1 cellular context compared by ENCODE assay signal in the genomic region with DNA sequence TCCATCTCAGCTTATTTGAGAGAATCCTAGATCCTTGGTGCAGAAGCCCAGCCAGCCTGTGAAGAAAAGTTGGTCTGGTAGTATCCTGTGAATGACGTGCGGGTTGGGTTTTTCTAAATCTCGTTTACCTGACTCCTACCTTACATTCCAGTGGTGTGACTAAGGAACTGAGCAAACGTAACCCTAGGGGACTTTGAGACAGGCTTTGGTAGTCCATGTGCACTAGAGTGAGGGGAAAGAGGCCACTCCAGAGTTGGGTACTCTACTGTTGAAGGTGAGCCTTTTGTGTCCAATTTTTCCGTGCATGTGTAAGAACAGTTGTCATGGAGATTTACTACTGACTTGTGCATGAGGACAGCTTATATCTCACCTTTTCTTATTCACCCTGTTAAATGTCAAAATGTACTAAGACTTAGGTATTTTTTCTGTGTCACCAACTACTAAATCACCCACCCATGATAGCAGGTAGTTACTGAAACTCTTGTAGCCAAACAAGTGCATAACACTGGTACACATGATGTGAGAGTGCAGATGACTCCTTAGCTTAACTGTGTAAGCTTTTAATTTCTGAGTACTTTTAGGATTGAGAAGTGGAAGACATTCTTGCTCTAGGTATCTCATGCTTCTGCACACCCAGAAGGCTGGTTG.
TF ChIP-seq lines count a peak whose summit lies in the region.

No MANE protein-coding gene starts in this region.

TF ChIP-seq in HepG2, 621 proteins besides CTCF, POLR2A, EP300 and RAD21 (continued from another document and continues in another):
- TF ChIP-seq ZNF235 (CRISPR knock-in tag; IDR thresholded peaks at IDR 0.05; ENCODE audit: borderline replicate concordance) (no peak), RARA (CRISPR knock-in tag; IDR thresholded peaks at IDR 0.05) (0 out of 2 replicates have a peak, but pooled peaks have one; percentile 48), MATR3 (CRISPR knock-in tag; IDR thresholded peaks at IDR 0.05) (no peak), ZEB1 (IDR thresholded peaks at IDR 0.05; ENCODE audit: insufficient replicate concordance, low read depth) (peak; percentile 98), POGZ (CRISPR knock-in tag; IDR thresholded peaks at IDR 0.05) (peak; percentile 56), ZMYM4 (CRISPR knock-in tag; IDR thresholded peaks at IDR 0.05) (peak; percentile 57), IKZF1 (IDR thresholded peaks at IDR 0.05) (no peak), ZNF451 (CRISPR knock-in tag; IDR thresholded peaks at IDR 0.05) (no peak), ATAD3A (CRISPR knock-in tag; IDR thresholded peaks at IDR 0.05) (no peak), MED13 (CRISPR knock-in tag; IDR thresholded peaks at IDR 0.05) (no peak), ZSCAN29 (CRISPR knock-in tag; conservative IDR thresholded peaks at IDR 0.05) (no peak), ZBTB7A (CRISPR knock-in tag; IDR thresholded peaks at IDR 0.05) (no peak; the same call in 1 of the 2 replicates), HDAC2 (CRISPR knock-in tag; IDR thresholded peaks at IDR 0.05) (peak; percentile 72; the same call in 1 of the 2 replicates), PPARG (CRISPR knock-in tag; conservative IDR thresholded peaks at IDR 0.05) (peak; percentile 70), ARNTL (CRISPR knock-in tag; IDR thresholded peaks at IDR 0.05) (no peak), KAT7 (CRISPR knock-in tag; IDR thresholded peaks at IDR 0.05; ENCODE audit: borderline replicate concordance) (0 out of 2 replicates have a peak, but pooled peaks have one; percentile 55), SMARCC2 (IDR thresholded peaks at IDR 0.05) (no peak), ZBTB3 (CRISPR knock-in tag; IDR thresholded peaks at IDR 0.05; ENCODE audit: borderline replicate concordance, low read depth) (no peak), GFI1 (CRISPR knock-in tag; IDR thresholded peaks at IDR 0.05; ENCODE audit: borderline replicate concordance) (peak; percentile 88), JUNB (CRISPR knock-in tag; IDR thresholded peaks at IDR 0.05; ENCODE audit: borderline replicate concordance) (peak; percentile 82; the same call in 1 of the 2 replicates), PITX1 (CRISPR knock-in tag; IDR thresholded peaks at IDR 0.05) (0 out of 2 replicates have a peak, but pooled peaks have one; percentile 53), FOXO1 (CRISPR knock-in tag; IDR thresholded peaks at IDR 0.05) (peak; percentile 45; the same call in 1 of the 2 replicates), ZNF678 (CRISPR knock-in tag; IDR thresholded peaks at IDR 0.05) (no peak), TBX2 (CRISPR knock-in tag; IDR thresholded peaks at IDR 0.05; ENCODE audit: borderline replicate concordance) (no peak), SP5 (CRISPR knock-in tag; IDR thresholded peaks at IDR 0.05; ENCODE audit: borderline replicate concordance, low read depth) (no peak), CEBPB (IDR thresholded peaks at IDR 0.05; ENCODE audit: borderline replicate concordance, low read depth, low read length) (no peak)
- TF ChIP-seq, protein P1, sequence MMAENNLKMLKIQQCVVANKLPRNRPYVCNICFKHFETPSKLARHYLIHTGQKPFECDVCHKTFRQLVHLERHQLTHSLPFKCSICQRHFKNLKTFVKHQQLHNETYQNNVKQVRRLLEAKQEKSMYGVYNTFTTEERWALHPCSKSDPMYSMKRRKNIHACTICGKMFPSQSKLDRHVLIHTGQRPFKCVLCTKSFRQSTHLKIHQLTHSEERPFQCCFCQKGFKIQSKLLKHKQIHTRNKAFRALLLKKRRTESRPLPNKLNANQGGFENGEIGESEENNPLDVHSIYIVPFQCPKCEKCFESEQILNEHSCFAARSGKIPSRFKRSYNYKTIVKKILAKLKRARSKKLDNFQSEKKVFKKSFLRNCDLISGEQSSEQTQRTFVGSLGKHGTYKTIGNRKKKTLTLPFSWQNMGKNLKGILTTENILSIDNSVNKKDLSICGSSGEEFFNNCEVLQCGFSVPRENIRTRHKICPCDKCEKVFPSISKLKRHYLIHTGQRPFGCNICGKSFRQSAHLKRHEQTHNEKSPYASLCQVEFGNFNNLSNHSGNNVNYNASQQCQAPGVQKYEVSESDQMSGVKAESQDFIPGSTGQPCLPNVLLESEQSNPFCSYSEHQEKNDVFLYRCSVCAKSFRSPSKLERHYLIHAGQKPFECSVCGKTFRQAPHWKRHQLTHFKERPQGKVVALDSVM (CRISPR knock-in tag; IDR thresholded peaks at IDR 0.05) = no peak
- TF ChIP-seq, protein P2, sequence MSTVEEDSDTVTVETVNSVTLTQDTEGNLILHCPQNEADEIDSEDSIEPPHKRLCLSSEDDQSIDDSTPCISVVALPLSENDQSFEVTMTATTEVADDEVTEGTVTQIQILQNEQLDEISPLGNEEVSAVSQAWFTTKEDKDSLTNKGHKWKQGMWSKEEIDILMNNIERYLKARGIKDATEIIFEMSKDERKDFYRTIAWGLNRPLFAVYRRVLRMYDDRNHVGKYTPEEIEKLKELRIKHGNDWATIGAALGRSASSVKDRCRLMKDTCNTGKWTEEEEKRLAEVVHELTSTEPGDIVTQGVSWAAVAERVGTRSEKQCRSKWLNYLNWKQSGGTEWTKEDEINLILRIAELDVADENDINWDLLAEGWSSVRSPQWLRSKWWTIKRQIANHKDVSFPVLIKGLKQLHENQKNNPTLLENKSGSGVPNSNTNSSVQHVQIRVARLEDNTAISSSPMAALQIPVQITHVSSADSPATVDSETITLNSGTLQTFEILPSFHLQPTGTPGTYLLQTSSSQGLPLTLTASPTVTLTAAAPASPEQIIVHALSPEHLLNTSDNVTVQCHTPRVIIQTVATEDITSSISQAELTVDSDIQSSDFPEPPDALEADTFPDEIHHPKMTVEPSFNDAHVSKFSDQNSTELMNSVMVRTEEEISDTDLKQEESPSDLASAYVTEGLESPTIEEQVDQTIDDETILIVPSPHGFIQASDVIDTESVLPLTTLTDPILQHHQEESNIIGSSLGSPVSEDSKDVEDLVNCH (CRISPR knock-in tag; IDR thresholded peaks at IDR 0.05) = no peak
- TF ChIP-seq, protein P3, sequence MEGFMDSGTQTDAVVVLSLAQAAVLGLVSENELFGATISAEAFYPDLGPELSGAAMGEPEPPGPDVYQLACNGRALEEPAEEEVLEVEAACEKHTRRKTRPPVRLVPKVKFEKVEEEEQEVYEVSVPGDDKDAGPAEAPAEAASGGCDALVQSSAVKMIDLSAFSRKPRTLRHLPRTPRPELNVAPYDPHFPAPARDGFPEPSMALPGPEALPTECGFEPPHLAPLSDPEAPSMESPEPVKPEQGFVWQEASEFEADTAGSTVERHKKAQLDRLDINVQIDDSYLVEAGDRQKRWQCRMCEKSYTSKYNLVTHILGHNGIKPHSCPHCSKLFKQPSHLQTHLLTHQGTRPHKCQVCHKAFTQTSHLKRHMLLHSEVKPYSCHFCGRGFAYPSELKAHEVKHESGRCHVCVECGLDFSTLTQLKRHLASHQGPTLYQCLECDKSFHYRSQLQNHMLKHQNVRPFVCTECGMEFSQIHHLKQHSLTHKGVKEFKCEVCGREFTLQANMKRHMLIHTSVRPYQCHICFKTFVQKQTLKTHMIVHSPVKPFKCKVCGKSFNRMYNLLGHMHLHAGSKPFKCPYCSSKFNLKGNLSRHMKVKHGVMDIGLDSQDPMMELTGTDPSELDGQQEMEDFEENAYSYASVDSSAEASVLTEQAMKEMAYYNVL (CRISPR knock-in tag; IDR thresholded peaks at IDR 0.05; ENCODE audit: borderline replicate concordance) = peak; percentile 63; the same call in 1 of the 2 replicates
- TF ChIP-seq, protein P4, sequence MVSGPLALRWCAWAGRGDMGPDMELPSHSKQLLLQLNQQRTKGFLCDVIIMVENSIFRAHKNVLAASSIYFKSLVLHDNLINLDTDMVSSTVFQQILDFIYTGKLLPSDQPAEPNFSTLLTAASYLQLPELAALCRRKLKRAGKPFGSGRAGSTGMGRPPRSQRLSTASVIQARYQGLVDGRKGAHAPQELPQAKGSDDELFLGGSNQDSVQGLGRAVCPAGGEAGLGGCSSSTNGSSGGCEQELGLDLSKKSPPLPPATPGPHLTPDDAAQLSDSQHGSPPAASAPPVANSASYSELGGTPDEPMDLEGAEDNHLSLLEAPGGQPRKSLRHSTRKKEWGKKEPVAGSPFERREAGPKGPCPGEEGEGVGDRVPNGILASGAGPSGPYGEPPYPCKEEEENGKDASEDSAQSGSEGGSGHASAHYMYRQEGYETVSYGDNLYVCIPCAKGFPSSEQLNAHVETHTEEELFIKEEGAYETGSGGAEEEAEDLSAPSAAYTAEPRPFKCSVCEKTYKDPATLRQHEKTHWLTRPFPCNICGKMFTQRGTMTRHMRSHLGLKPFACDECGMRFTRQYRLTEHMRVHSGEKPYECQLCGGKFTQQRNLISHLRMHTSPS (CRISPR knock-in tag; IDR thresholded peaks at IDR 0.05; ENCODE audit: low read depth) = no peak
- TF ChIP-seq, protein P5, sequence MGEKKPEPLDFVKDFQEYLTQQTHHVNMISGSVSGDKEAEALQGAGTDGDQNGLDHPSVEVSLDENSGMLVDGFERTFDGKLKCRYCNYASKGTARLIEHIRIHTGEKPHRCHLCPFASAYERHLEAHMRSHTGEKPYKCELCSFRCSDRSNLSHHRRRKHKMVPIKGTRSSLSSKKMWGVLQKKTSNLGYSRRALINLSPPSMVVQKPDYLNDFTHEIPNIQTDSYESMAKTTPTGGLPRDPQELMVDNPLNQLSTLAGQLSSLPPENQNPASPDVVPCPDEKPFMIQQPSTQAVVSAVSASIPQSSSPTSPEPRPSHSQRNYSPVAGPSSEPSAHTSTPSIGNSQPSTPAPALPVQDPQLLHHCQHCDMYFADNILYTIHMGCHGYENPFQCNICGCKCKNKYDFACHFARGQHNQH (CRISPR knock-in tag; IDR thresholded peaks at IDR 0.05) = no peak
- TF ChIP-seq, protein P6, sequence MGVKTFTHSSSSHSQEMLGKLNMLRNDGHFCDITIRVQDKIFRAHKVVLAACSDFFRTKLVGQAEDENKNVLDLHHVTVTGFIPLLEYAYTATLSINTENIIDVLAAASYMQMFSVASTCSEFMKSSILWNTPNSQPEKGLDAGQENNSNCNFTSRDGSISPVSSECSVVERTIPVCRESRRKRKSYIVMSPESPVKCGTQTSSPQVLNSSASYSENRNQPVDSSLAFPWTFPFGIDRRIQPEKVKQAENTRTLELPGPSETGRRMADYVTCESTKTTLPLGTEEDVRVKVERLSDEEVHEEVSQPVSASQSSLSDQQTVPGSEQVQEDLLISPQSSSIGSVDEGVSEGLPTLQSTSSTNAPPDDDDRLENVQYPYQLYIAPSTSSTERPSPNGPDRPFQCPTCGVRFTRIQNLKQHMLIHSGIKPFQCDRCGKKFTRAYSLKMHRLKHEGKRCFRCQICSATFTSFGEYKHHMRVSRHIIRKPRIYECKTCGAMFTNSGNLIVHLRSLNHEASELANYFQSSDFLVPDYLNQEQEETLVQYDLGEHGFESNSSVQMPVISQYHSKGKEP (CRISPR knock-in tag; IDR thresholded peaks at IDR 0.05) = no peak
- TF ChIP-seq, protein P7, sequence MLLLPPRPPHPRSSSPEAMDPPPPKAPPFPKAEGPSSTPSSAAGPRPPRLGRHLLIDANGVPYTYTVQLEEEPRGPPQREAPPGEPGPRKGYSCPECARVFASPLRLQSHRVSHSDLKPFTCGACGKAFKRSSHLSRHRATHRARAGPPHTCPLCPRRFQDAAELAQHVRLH (CRISPR knock-in tag; IDR thresholded peaks at IDR 0.05; ENCODE audit: borderline replicate concordance, low read depth) = 0 out of 2 replicates have a peak, but pooled peaks have one; percentile 47
- TF ChIP-seq, protein P8, sequence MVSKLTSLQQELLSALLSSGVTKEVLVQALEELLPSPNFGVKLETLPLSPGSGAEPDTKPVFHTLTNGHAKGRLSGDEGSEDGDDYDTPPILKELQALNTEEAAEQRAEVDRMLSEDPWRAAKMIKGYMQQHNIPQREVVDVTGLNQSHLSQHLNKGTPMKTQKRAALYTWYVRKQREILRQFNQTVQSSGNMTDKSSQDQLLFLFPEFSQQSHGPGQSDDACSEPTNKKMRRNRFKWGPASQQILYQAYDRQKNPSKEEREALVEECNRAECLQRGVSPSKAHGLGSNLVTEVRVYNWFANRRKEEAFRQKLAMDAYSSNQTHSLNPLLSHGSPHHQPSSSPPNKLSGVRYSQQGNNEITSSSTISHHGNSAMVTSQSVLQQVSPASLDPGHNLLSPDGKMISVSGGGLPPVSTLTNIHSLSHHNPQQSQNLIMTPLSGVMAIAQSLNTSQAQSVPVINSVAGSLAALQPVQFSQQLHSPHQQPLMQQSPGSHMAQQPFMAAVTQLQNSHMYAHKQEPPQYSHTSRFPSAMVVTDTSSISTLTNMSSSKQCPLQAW (CRISPR knock-in tag; IDR thresholded peaks at IDR 0.05) = no peak
- TF ChIP-seq, protein P9, sequence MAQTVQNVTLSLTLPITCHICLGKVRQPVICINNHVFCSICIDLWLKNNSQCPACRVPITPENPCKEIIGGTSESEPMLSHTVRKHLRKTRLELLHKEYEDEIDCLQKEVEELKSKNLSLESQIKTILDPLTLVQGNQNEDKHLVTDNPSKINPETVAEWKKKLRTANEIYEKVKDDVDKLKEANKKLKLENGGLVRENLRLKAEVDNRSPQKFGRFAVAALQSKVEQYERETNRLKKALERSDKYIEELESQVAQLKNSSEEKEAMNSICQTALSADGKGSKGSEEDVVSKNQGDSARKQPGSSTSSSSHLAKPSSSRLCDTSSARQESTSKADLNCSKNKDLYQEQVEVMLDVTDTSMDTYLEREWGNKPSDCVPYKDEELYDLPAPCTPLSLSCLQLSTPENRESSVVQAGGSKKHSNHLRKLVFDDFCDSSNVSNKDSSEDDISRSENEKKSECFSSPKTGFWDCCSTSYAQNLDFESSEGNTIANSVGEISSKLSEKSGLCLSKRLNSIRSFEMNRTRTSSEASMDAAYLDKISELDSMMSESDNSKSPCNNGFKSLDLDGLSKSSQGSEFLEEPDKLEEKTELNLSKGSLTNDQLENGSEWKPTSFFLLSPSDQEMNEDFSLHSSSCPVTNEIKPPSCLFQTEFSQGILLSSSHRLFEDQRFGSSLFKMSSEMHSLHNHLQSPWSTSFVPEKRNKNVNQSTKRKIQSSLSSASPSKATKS (CRISPR knock-in tag; IDR thresholded peaks at IDR 0.05) = no peak
- TF ChIP-seq, protein P10, sequence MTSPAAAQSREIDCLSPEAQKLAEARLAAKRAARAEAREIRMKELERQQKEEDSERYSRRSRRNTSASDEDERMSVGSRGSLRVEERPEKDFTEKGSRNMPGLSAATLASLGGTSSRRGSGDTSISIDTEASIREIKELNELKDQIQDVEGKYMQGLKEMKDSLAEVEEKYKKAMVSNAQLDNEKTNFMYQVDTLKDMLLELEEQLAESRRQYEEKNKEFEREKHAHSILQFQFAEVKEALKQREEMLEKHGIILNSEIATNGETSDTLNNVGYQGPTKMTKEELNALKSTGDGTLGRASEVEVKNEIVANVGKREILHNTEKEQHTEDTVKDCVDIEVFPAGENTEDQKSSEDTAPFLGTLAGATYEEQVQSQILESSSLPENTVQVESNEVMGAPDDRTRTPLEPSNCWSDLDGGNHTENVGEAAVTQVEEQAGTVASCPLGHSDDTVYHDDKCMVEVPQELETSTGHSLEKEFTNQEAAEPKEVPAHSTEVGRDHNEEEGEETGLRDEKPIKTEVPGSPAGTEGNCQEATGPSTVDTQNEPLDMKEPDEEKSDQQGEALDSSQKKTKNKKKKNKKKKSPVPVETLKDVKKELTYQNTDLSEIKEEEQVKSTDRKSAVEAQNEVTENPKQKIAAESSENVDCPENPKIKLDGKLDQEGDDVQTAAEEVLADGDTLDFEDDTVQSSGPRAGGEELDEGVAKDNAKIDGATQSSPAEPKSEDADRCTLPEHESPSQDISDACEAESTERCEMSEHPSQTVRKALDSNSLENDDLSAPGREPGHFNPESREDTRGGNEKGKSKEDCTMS (CRISPR knock-in tag; conservative IDR thresholded peaks at IDR 0.05) = no peak
- TF ChIP-seq, protein P11, sequence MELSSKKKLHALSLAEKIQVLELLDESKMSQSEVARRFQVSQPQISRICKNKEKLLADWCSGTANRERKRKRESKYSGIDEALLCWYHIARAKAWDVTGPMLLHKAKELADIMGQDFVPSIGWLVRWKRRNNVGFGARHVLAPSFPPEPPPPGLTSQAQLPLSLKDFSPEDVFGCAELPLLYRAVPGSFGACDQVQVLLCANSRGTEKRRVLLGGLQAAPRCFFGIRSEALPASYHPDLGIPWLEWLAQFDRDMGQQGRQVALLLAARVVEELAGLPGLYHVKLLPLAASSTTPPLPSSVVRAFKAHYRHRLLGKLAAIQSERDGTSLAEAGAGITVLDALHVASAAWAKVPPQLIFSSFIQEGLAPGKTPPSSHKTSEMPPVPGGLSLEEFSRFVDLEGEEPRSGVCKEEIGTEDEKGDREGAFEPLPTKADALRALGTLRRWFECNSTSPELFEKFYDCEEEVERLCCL (CRISPR knock-in tag; IDR thresholded peaks at IDR 0.05; ENCODE audit: borderline replicate concordance) = no peak
